Comparison of ENCODE assay signal across 8 cellular contexts in genomic region chr3:33372218-33373081, GRCh38.
A peak's percentile ranks its signal among the peaks of the same experiment; 100 is the strongest.
DNase-seq lines count a peak whose midpoint lies in the region; ATAC-seq lines count a peak whose summit lies in the region.

No MANE protein-coding gene starts in this region.

- in situ Hi-C loops in Caki2 (cut with HindIII; ENCODE audit: low pct_unique_long_range_greater_than_20kb, low sequenced_read_pairs) = no loop called here

- H3K4me1 Mint-ChIP-seq in memory B cell = peaks cover 6% of the 10 kb centered on the region

- ATAC-seq in GM21529 (IDR thresholded peaks at IDR 0.05; ENCODE audit: unreplicated experiment) = peak; percentile 76
- ATAC-seq in memory B cell (ENCODE audit: low read depth) = peak; percentile 56
- no peak for ATAC-seq in HG03565 (IDR thresholded peaks at IDR 0.05; ENCODE audit: unreplicated experiment)

- H3K36me3 Mint-ChIP-seq in memory B cell = peaks cover 5% of the 10 kb centered on the region

- no peak overlapping the region for H3K4me3 Mint-ChIP-seq in memory B cell

- peaks cover 11% of the 10 kb centered on the region for H3K27me3 Mint-ChIP-seq in memory B cell

- H3K27ac Mint-ChIP-seq in memory B cell = no peak overlapping the region

- DNase-seq in Caki2 (ENCODE audit: low read depth) (peak; percentile 42), NCI-H2029 (lab: John Stamatoyannopoulos, UW) (peak; percentile 33), dermis microvascular lymphatic vessel endothelial cell (ENCODE audit: low read depth in 2 of 2) (peak; percentile 30 to 63), memory B cell (ENCODE audit: low spot score in 2 of 2) (peak; percentile 42 to 44)
- DNase-seq in activated CD4-positive, CD25-positive, alpha-beta regulatory T cell treated with anti-CD3 and anti-CD28 coated beads, Interleukin-2, amount 50 U/mL, for 16 hours (ENCODE audit: low read depth, low spot score) = peak; percentile 18
- peak; percentile 7 to 18 for DNase-seq in stimulated activated CD8-positive, alpha-beta memory T cell treated with anti-CD3 and anti-CD28 coated beads, Interleukin-7, amount 100 ng/mL, for 4 hours (ENCODE audit: low read depth in 2 of 2)

- H3K9me3 Mint-ChIP-seq in memory B cell = peaks cover 4% of the 10 kb centered on the region
